In genomic region chr5:95858661-95859326, GRCh38 we compare ENCODE assay signal across 8 cellular contexts. TPM values are rescaled to one million over a fixed set of nuclear protein-coding genes. Genes with fewer than 3 reads are reported as not detected.
A peak's percentile ranks its signal among the peaks of the same experiment; 100 is the strongest.
DNase-seq lines count a peak whose midpoint lies in the region; ATAC-seq and TF ChIP-seq lines count a peak whose summit lies in the region.

No MANE protein-coding gene starts in this region.

- ATAC-seq in GM18499 (IDR thresholded peaks at IDR 0.05; ENCODE audit: insufficient read depth, unreplicated experiment) (peak; percentile 62), HG02885 (IDR thresholded peaks at IDR 0.05; ENCODE audit: poor library complexity, unreplicated experiment) (peak; percentile 93), right cardiac atrium (peak; percentile 77 to 78), aorta (ENCODE audit: low FRiP score) (peak; percentile 95)

- intact Hi-C loops in ascending aorta (cut with DNase I), result loop anchor here (1.0 to 10.0 kb wide), 8 partner anchors 24 to 844 kb away; partner anchors contain the start of genes CAST and ELL2
- intact Hi-C loops in right cardiac atrium (cut with DNase I), result loop anchor here (5.0 to 10.0 kb wide), 3 partner anchors 104 to 736 kb away; partner anchors contain the start of gene ELL2 (in 3 of the 4)
- intact Hi-C loops in aorta (cut with DNase I), result loop anchor here (1.0 to 5.0 kb wide), 4 partner anchors 102 to 744 kb away; partner anchors contain the start of gene ELL2 (in 1 of the 2)

- peak; percentile 98 to 99 (median 99) for TF ChIP-seq CTCF in ascending aorta (IDR thresholded peaks at IDR 0.05)

- peaks cover 28 to 53% of the 10 kb centered on the region in 2 donors for H3K4me1 ChIP-seq in ascending aorta
- H3K4me1 ChIP-seq in right cardiac atrium (ENCODE audit: control insufficient read depth, insufficient read depth, low read length), result peaks cover 9% of the 10 kb centered on the region
- peaks cover 0 to 7% of the 10 kb centered on the region in 2 donors for H3K4me1 ChIP-seq in aorta (ENCODE audit: control insufficient read depth in 1 of 2, insufficient read depth in 2 of 2, low read length in 2 of 2)

- peak; percentile 92 for DNase-seq in NCI-H146 (lab: John Stamatoyannopoulos, UW)
- peak; percentile 81 for DNase-seq in T-helper 22 cell (ENCODE audit: low read depth)
- peak; percentile 91 to 99 for DNase-seq in ascending aorta (ENCODE audit: low spot score in 2 of 2)
- peak; percentile 93 to 96 (median 93) for DNase-seq in right cardiac atrium
- DNase-seq in renal cortical epithelial cell (ENCODE audit: low read depth), result peak; percentile 99
- DNase-seq in aorta, result peak; percentile 97 to 98

- H3K27me3 ChIP-seq in ascending aorta (no peaks in the 10 kb centered on the region), right cardiac atrium (ENCODE audit: control insufficient read depth, insufficient read depth) (no peaks in the 10 kb centered on the region), aorta (ENCODE audit: control insufficient read depth in 1 of 2, insufficient read depth in 2 of 2, low read length in 1 of 2) (no peaks in the 10 kb centered on the region)

- H3K27ac ChIP-seq in ascending aorta, result peak overlapping the region; percentile 93 to 96
- peak overlapping the region; percentile 90 for H3K27ac ChIP-seq in right cardiac atrium (ENCODE audit: low read length)
- peak overlapping the region; percentile 47 to 100 for H3K27ac ChIP-seq in aorta (ENCODE audit: low read depth in 1 of 2, low read length in 2 of 2)

- no peaks in the 10 kb centered on the region for H3K36me3 ChIP-seq in ascending aorta
- no peaks in the 10 kb centered on the region for H3K36me3 ChIP-seq in aorta (ENCODE audit: control insufficient read depth in 1 of 2, insufficient read depth in 2 of 2, low read length in 1 of 2)

- H3K4me3 ChIP-seq in ascending aorta (peak overlapping the region; percentile 32 to 55), right cardiac atrium (ENCODE audit: low read length) (no peak overlapping the region), aorta (ENCODE audit: low read length in 2 of 2) (peak overlapping the region; percentile 9 to 27)

- H3K9me3 ChIP-seq in ascending aorta (no peaks in the 10 kb centered on the region), right cardiac atrium (ENCODE audit: control insufficient read depth, low read length) (no peaks in the 10 kb centered on the region), aorta (ENCODE audit: control insufficient read depth, low read length) (no peaks in the 10 kb centered on the region)

- 2% methylated on average over 23 of the region's 23 CpGs for WGBS in right cardiac atrium
- 0 to 1% methylated on average over 23 of the region's 23 CpGs for WGBS in aorta, 2 donors

RNA-seq across cellular contexts. Expression of gene GLRX, which starts 36.3 kb away (rescaled TPM):
- total RNA-seq in ascending aorta (18.5 TPM), right cardiac atrium (10 to 100 TPM; 70.2 to 85.2 (median 79.4) TPM), renal cortical epithelial cell (43.6 and 74.3 TPM in 2 replicates), aorta (10 to 100 TPM; 38.5 to 44.7 TPM)
- polyA plus RNA-seq in right cardiac atrium (192 TPM), aorta (100 to 1,000 TPM in 1 of 2 donors, 10 to 100 TPM in 1; 68.6 to 161 TPM)
